ENCODE assay signal across 10 cellular contexts in the genomic region with DNA sequence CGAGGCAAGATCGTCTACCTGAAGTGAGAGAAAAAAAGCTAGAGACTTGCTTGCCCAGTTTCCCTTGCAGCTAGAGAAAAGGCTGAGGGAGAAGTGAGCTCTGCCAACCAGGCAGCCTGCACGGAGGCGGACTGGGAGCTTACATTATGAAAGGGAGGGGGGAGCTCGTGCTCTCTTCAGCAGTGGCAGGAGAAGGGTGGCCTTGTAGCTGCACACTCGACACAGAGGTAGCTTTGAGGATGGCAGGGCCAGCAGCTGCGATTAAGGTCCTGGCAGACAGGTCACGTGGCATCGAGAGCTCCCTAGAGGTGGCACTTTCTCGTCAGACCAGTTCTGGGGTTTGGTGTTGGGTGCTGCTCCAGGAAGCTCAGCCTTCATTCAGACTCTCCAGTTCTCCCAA. TPM values are rescaled to one million over a fixed set of nuclear protein-coding genes. Genes with fewer than 3 reads are reported as not detected.
DNase-seq lines count a peak whose midpoint lies in the region; ATAC-seq and TF ChIP-seq lines count a peak whose summit lies in the region.
"Had no signal": no experiment of that assay in that cellular context is flagged by ENCODE, and none has a peak within 500 bp of the region (broad histone marks: within the 10 kb centered on the region; RNA-seq: fewer than 3 reads in every experiment).

No MANE protein-coding gene starts in this region.

- intact Hi-C loops in testis (cut with DNase I; ENCODE audit: low total_unique reads) = no loop called here

- H3K36me3 ChIP-seq in testis (ENCODE audit: low read depth, missing control alignments) = no peaks in the 10 kb centered on the region
- H3K36me3 ChIP-seq: WERI-Rb-1 had no signal

- ATAC-seq in GM19397 (IDR thresholded peaks at IDR 0.05; ENCODE audit: unreplicated experiment) = no peak
- no peak for ATAC-seq in GM21526 (IDR thresholded peaks at IDR 0.05; ENCODE audit: low FRiP score, unreplicated experiment)
- ATAC-seq in GM19455 (IDR thresholded peaks at IDR 0.05; ENCODE audit: unreplicated experiment) = no peak

- TF ChIP-seq POLR2A in testis (IDR thresholded peaks at IDR 0.05) = no peak

- no peak overlapping the region for H3K4me3 ChIP-seq in testis

- H3K4me1 ChIP-seq in testis = no peaks in the 10 kb centered on the region

- 82 to 90% methylated on average over 10 of the region's 10 CpGs for WGBS in testis, 2 donors

- no peak overlapping the region for H3K27ac ChIP-seq in testis
- H3K27ac ChIP-seq: WERI-Rb-1 had no signal

- H3K27me3 ChIP-seq in testis = no peaks in the 10 kb centered on the region

- TF ChIP-seq CTCF in testis (IDR thresholded peaks at IDR 0.05) = no peak

- DNase-seq in DMS153 treated with DMSO at 0.1 percent for 48 hours (lab: John Stamatoyannopoulos, UW; ENCODE audit: unreplicated experiment) (peak; percentile 95), NCI-H2029 (lab: John Stamatoyannopoulos, UW) (peak; percentile 94), cerebellum (ENCODE audit: low spot score) (peak; percentile 61), midbrain (lab: John Stamatoyannopoulos, UW) (peak; percentile 9), testis (no peak)
- DNase-seq: stimulated activated CD4-positive, alpha-beta T cell treated with anti-CD3 and anti-CD28 coated beads, Interleukin-2, amount 100 ng/mL, for 24 hours; WERI-Rb-1 had no signal

- no peaks in the 10 kb centered on the region for H3K9me3 ChIP-seq in testis

RNA-seq across cellular contexts. Expression of a gene that starts 26.7 kb away (rescaled TPM):
- 42.3 TPM for total RNA-seq in cerebellum
- 1 to 10 TPM; 7.7 to 9.4 TPM for total RNA-seq in testis
- 11.9 TPM for polyA plus RNA-seq in testis (ENCODE audit: insufficient read depth, low read depth, low replicate concordance)
